15 cellular contexts compared by ENCODE assay signal in genomic region chr18:463442-464310, GRCh38. TPM values are rescaled to one million over a fixed set of nuclear protein-coding genes. Genes with fewer than 3 reads are reported as not detected.
DNase-seq lines count a peak whose midpoint lies in the region; ATAC-seq and TF ChIP-seq lines count a peak whose summit lies in the region.
"Had no signal": no experiment of that assay in that cellular context is flagged by ENCODE, and none has a peak within 500 bp of the region (broad histone marks: within the 10 kb centered on the region; RNA-seq: fewer than 3 reads in every experiment).

No MANE protein-coding gene starts in this region.

- H3K27me3 Mint-ChIP-seq in CD4-positive, alpha-beta memory T cell = peaks cover 15 to 35% of the 10 kb centered on the region in 2 donors

- H3K9me3 ChIP-seq in left ventricle myocardium inferior (replicated peaks) (no peaks in the 10 kb centered on the region), upper lobe of right lung (no peaks in the 10 kb centered on the region)
- no peaks in the 10 kb centered on the region for H3K9me3 ChIP-seq in CD4-positive, alpha-beta memory T cell (ENCODE audit: control insufficient read depth in 1 of 2, low read length in 2 of 2)
- H3K9me3 ChIP-seq: A549, tibial artery had no signal

- peak; percentile 56 for DNase-seq in Right ventricle myocardium inferior (ENCODE audit: missing footprints)
- no peak for DNase-seq in left ventricle myocardium inferior
- peak; percentile 53 for DNase-seq in UCSD-AML1 (lab: John Stamatoyannopoulos, UW; ENCODE audit: unreplicated experiment)
- DNase-seq in iris pigment epithelial cell (ENCODE audit: low read depth) = peak; percentile 38
- peak; percentile 73 for DNase-seq in upper lobe of right lung
- no peak for DNase-seq in CD4-positive, alpha-beta memory T cell
- DNase-seq: activated T-cell treated with anti-CD3 and anti-CD28 coated beads, Interleukin-2, amount 50 U/mL, for 24 hours; DMS79; KG1; small intestine had no signal

- intact Hi-C loops in Right ventricle myocardium inferior (cut with DNase I) = no loop called here
- intact Hi-C loops in left ventricle myocardium inferior (cut with micrococcal nuclease) = no loop called here
- intact Hi-C loops in upper lobe of right lung (cut with DNase I) = no loop called here
- intact Hi-C loops in CD4-positive, alpha-beta memory T cell (cut with micrococcal nuclease) = no loop called here

- ATAC-seq in Right ventricle myocardium inferior (peak; percentile 49), upper lobe of right lung (peak; percentile 92), HG02588 (IDR thresholded peaks at IDR 0.05; ENCODE audit: unreplicated experiment) (no peak), GM21390 (IDR thresholded peaks at IDR 0.05; ENCODE audit: unreplicated experiment) (no peak)
- ATAC-seq: activated CD4-positive, CD25-positive, alpha-beta regulatory T cell treated with anti-CD3 and anti-CD28 coated beads, Interleukin-2, amount 50 U/mL, for 24 hours had no signal

- no peak overlapping the region for H3K4me3 Mint-ChIP-seq in CD4-positive, alpha-beta memory T cell
- H3K4me3 Mint-ChIP-seq: activated T-cell treated with anti-CD3 and anti-CD28 coated beads, Interleukin-2, amount 50 U/mL, for 24 hours had no signal

- TF ChIP-seq CTCF in left ventricle myocardium inferior (IDR thresholded peaks at IDR 0.05; ENCODE audit: borderline replicate concordance) (no peak), upper lobe of right lung (IDR thresholded peaks at IDR 0.05) (no peak)

- POLR2A ChIA-PET in CD4-positive, alpha-beta memory T cell (lab: Charles Lee; ENCODE audit: partially characterized antibody) = no interaction called here

- no peaks in the 10 kb centered on the region for H3K36me3 Mint-ChIP-seq in CD4-positive, alpha-beta memory T cell

- H3K4me3 ChIP-seq in left ventricle myocardium inferior (no peak overlapping the region), upper lobe of right lung (no peak overlapping the region)
- H3K4me3 ChIP-seq in CD4-positive, alpha-beta memory T cell (ENCODE audit: low read length in 2 of 2) = no peak overlapping the region
- H3K4me3 ChIP-seq: A549, tibial artery had no signal

- H3K27me3 ChIP-seq in left ventricle myocardium inferior (ENCODE audit: low read depth) (peaks cover 64% of the 10 kb centered on the region), upper lobe of right lung (no peaks in the 10 kb centered on the region)
- H3K27me3 ChIP-seq in CD4-positive, alpha-beta memory T cell (ENCODE audit: insufficient read depth, low read length) = no peaks in the 10 kb centered on the region
- H3K27me3 ChIP-seq: tibial artery had no signal

- peaks cover 0 to 3% (median 0%) of the 10 kb centered on the region in 4 donors for H3K4me1 Mint-ChIP-seq in CD4-positive, alpha-beta memory T cell

- H3K27ac ChIP-seq in left ventricle myocardium inferior (replicated peaks) (no peak overlapping the region), upper lobe of right lung (no peak overlapping the region)
- H3K27ac ChIP-seq in CD4-positive, alpha-beta memory T cell (ENCODE audit: low read depth, low read length) = no peak overlapping the region
- H3K27ac ChIP-seq: A549, tibial artery had no signal

- CTCF ChIA-PET in CD4-positive, alpha-beta memory T cell (lab: Charles Lee; ENCODE audit: partially characterized antibody) = no interaction called here

- H3K36me3 ChIP-seq in left ventricle myocardium inferior (no peaks in the 10 kb centered on the region), upper lobe of right lung (no peaks in the 10 kb centered on the region)
- no peaks in the 10 kb centered on the region for H3K36me3 ChIP-seq in CD4-positive, alpha-beta memory T cell (ENCODE audit: insufficient read depth, low read length)
- H3K36me3 ChIP-seq: tibial artery had no signal

- H3K4me1 ChIP-seq in left ventricle myocardium inferior (peaks cover 13% of the 10 kb centered on the region), upper lobe of right lung (peaks cover under 1% of the 10 kb centered on the region)
- no peaks in the 10 kb centered on the region for H3K4me1 ChIP-seq in CD4-positive, alpha-beta memory T cell (ENCODE audit: insufficient read depth, low read length)
- H3K4me1 ChIP-seq: A549, tibial artery had no signal

- H3K9me3 Mint-ChIP-seq in CD4-positive, alpha-beta memory T cell = peaks cover 0 to 8% (median 4%) of the 10 kb centered on the region in 8 donors
- H3K9me3 Mint-ChIP-seq: activated T-cell treated with anti-CD3 and anti-CD28 coated beads, Interleukin-2, amount 50 U/mL, for 24 hours had no signal

- no peak overlapping the region for H3K27ac Mint-ChIP-seq in CD4-positive, alpha-beta memory T cell
- H3K27ac Mint-ChIP-seq: activated T-cell treated with anti-CD3 and anti-CD28 coated beads, Interleukin-2, amount 50 U/mL, for 24 hours had no signal

RNA-seq across cellular contexts. Expression of gene COLEC12, which starts 36.8 kb away (rescaled TPM):
- total RNA-seq in Right ventricle myocardium inferior = 9.9 TPM
- 7.3 TPM for total RNA-seq in left ventricle myocardium inferior
- 55.2 TPM for total RNA-seq in upper lobe of right lung
- under 1 TPM; 0.17 to 0.28 TPM for total RNA-seq in CD4-positive, alpha-beta memory T cell
- not detected for polyA plus RNA-seq in CD4-positive, alpha-beta memory T cell

Comparison
In these comparisons a context has a peak if more than half of its experiments do, and no peak if none do; other contexts are left out.
1. DNase-seq: peak in Right ventricle myocardium inferior (single experiment), UCSD-AML1 (single experiment), iris pigment epithelial cell (single experiment) and upper lobe of right lung (single experiment); none in left ventricle myocardium inferior (single experiment) and CD4-positive, alpha-beta memory T cell (0 of 5).
2. ATAC-seq: peak in Right ventricle myocardium inferior (single experiment) and upper lobe of right lung (single experiment); none in HG02588 (single experiment) and GM21390 (single experiment).